Comparison of ENCODE assay signal across 21 cellular contexts in genomic region chr19:3958836-3959765, GRCh38. TPM values are rescaled to one million over a fixed set of nuclear protein-coding genes. Genes with fewer than 3 reads are reported as not detected.
A peak's percentile ranks its signal among the peaks of the same experiment; 100 is the strongest.
DNase-seq lines count a peak whose midpoint lies in the region; ATAC-seq and TF ChIP-seq lines count a peak whose summit lies in the region.
"Had no signal": no experiment of that assay in that cellular context is flagged by ENCODE, and none has a peak within 500 bp of the region (broad histone marks: within the 10 kb centered on the region; RNA-seq: fewer than 3 reads in every experiment).

No MANE protein-coding gene starts in this region.

- TF ChIP-seq CTCF in HEK293 (tag by site-specific recombination; IDR thresholded peaks at IDR 0.05) (no peak), endodermal cell (conservative IDR thresholded peaks at IDR 0.05) (no peak), mucosa of descending colon (IDR thresholded peaks at IDR 0.05) (no peak)

- peaks cover 38% of the 10 kb centered on the region for H3K36me3 Mint-ChIP-seq in endodermal cell (ENCODE audit: low read depth)
- H3K36me3 Mint-ChIP-seq in stimulated activated effector memory CD8-positive, alpha-beta T cell treated with anti-CD3 and anti-CD28 coated beads, Interleukin-12 subunit alpha, Interleukin-12 subunit beta, amount 100 ng/mL, for 72 hours, result peaks cover 70% of the 10 kb centered on the region

- no peak overlapping the region for H3K27ac Mint-ChIP-seq in endodermal cell
- no peak overlapping the region for H3K27ac Mint-ChIP-seq in stimulated activated effector memory CD8-positive, alpha-beta T cell treated with anti-CD3 and anti-CD28 coated beads, Interleukin-12 subunit alpha, Interleukin-12 subunit beta, amount 100 ng/mL, for 72 hours
- H3K27ac Mint-ChIP-seq: CD8-positive, alpha-beta memory T cell had no signal

- H3K36me3 ChIP-seq in HEK293 (ENCODE audit: control insufficient read depth in 2 of 2, insufficient read depth in 1 of 2, low read length in 2 of 2) (peaks cover 13 to 65% of the 10 kb centered on the region in 2 experiments; a peak in 2 of 3 replicates), endodermal cell (ENCODE audit: control insufficient read depth, insufficient read depth, low read length) (peaks cover 56% of the 10 kb centered on the region), mucosa of descending colon (ENCODE audit: low read depth) (peaks cover 28% of the 10 kb centered on the region)

- 97% methylated on average over 57 to 86 of the region's 86 CpGs for WGBS in endodermal cell (ENCODE audit: insufficient coverage in 1 of 2, insufficient read length in 1 of 2), 2 experiments

- H3K4me3 ChIP-seq in HEK293 (ENCODE audit: low read depth, low read length), result no peak overlapping the region
- H3K4me3 ChIP-seq in endodermal cell (ENCODE audit: low read length), result no peak overlapping the region
- H3K4me3 ChIP-seq in mucosa of descending colon, result no peak overlapping the region
- H3K4me3 ChIP-seq: A549, BLaER1, MG63 had no signal

- peak; percentile 50 for DNase-seq in endodermal cell
- DNase-seq in mucosa of descending colon, result no peak
- DNase-seq in stimulated activated effector memory CD8-positive, alpha-beta T cell treated with anti-CD3 and anti-CD28 coated beads, Interleukin-12 subunit alpha, Interleukin-12 subunit beta, amount 100 ng/mL, for 72 hours (ENCODE audit: low spot score in 2 of 2), result no peak
- no peak for DNase-seq in mucosa of gallbladder (ENCODE audit: low spot score)
- DNase-seq in NCI-H2107 (lab: John Stamatoyannopoulos, UW), result no peak
- DNase-seq: CD8-positive, alpha-beta memory T cell; DMS53; H7; Karpas-422; MG63; NCI-H1092; NCI-H146; NCI-H2081 had no signal

- no peak overlapping the region for H3K9ac ChIP-seq in endodermal cell (ENCODE audit: extremely low read depth, low read length, poor library complexity, severe bottlenecking)
- H3K9ac ChIP-seq: BLaER1 had no signal

- POLR2A ChIA-PET in HEK293 (lab: Yijun Ruan, JAX), result interaction anchor here (1.7 kb wide), 1 partner anchor 10 kb away, joined by 5 read pairs; no protein-coding TSS in a partner anchor

- CTCF ChIA-PET in HEK293 (lab: Yijun Ruan, JAX), result no interaction called here

- no peaks in the 10 kb centered on the region for H3K27me3 ChIP-seq in endodermal cell (ENCODE audit: control insufficient read depth, insufficient read depth, low read length, poor library complexity, severe bottlenecking)
- H3K27me3 ChIP-seq: BLaER1, MG63 had no signal

- intact Hi-C loops in mucosa of descending colon (cut with DNase I, micrococcal nuclease), result no loop called here

- H3K4me1 Mint-ChIP-seq in endodermal cell, result no peaks in the 10 kb centered on the region
- H3K4me1 Mint-ChIP-seq in stimulated activated effector memory CD8-positive, alpha-beta T cell treated with anti-CD3 and anti-CD28 coated beads, Interleukin-12 subunit alpha, Interleukin-12 subunit beta, amount 100 ng/mL, for 72 hours, result no peaks in the 10 kb centered on the region
- H3K4me1 Mint-ChIP-seq: CD8-positive, alpha-beta memory T cell had no signal

- ATAC-seq in mucosa of descending colon, result peak; percentile 12
- ATAC-seq in stimulated activated effector memory CD8-positive, alpha-beta T cell treated with anti-CD3 and anti-CD28 coated beads, Interleukin-12 subunit alpha, Interleukin-12 subunit beta, amount 100 ng/mL, for 72 hours, result peak; percentile 31
- no peak for ATAC-seq in GM19324 (IDR thresholded peaks at IDR 0.05; ENCODE audit: low FRiP score, unreplicated experiment)
- no peak for ATAC-seq in GM18511 (IDR thresholded peaks at IDR 0.05; ENCODE audit: unreplicated experiment)
- ATAC-seq: Right ventricle myocardium inferior had no signal

- no peaks in the 10 kb centered on the region for H3K4me1 ChIP-seq in HEK293 (ENCODE audit: control insufficient read depth, insufficient read depth, low read length)
- H3K4me1 ChIP-seq in endodermal cell (ENCODE audit: control insufficient read depth, insufficient read depth, low read length), result no peaks in the 10 kb centered on the region
- no peaks in the 10 kb centered on the region for H3K4me1 ChIP-seq in mucosa of descending colon (ENCODE audit: low read depth)
- H3K4me1 ChIP-seq: A549 had no signal

- H3K27ac ChIP-seq in HEK293 (ENCODE audit: extremely low read depth, low read depth, low read length), result no peak overlapping the region
- H3K27ac ChIP-seq in endodermal cell (ENCODE audit: low read depth, low read length), result no peak overlapping the region
- H3K27ac ChIP-seq: A549, BLaER1 had no signal

- no peaks in the 10 kb centered on the region for H3K9me3 Mint-ChIP-seq in endodermal cell
- H3K9me3 Mint-ChIP-seq in stimulated activated effector memory CD8-positive, alpha-beta T cell treated with anti-CD3 and anti-CD28 coated beads, Interleukin-12 subunit alpha, Interleukin-12 subunit beta, amount 100 ng/mL, for 72 hours, result no peaks in the 10 kb centered on the region
- H3K9me3 Mint-ChIP-seq: CD8-positive, alpha-beta memory T cell had no signal

- H3K27me3 Mint-ChIP-seq in endodermal cell (ENCODE audit: insufficient read depth), result no peaks in the 10 kb centered on the region
- H3K27me3 Mint-ChIP-seq: CD8-positive, alpha-beta memory T cell had no signal

- H3K4me3 Mint-ChIP-seq in endodermal cell, result no peak overlapping the region
- no peak overlapping the region for H3K4me3 Mint-ChIP-seq in stimulated activated effector memory CD8-positive, alpha-beta T cell treated with anti-CD3 and anti-CD28 coated beads, Interleukin-12 subunit alpha, Interleukin-12 subunit beta, amount 100 ng/mL, for 72 hours
- H3K4me3 Mint-ChIP-seq: CD8-positive, alpha-beta memory T cell had no signal

- H3K9me3 ChIP-seq in HEK293 (ENCODE audit: control insufficient read depth, insufficient read depth, low read depth, low read length) (no peaks in the 10 kb centered on the region), endodermal cell (ENCODE audit: control insufficient read depth, low read length) (no peaks in the 10 kb centered on the region), mucosa of descending colon (no peaks in the 10 kb centered on the region)
- H3K9me3 ChIP-seq: A549, BLaER1, MG63 had no signal

TF ChIP-seq in HEK293, 187 proteins besides CTCF, POLR2A, EP300 and RAD21:
- TF ChIP-seq EGR2 (tag by site-specific recombination; IDR thresholded peaks at IDR 0.05; ENCODE audit: low read depth) (0 out of 2 replicates have a peak, but pooled peaks have one; percentile 16), ZNF175 (tag by site-specific recombination; IDR thresholded peaks at IDR 0.05) (no peak), ZFHX2 (tag by site-specific recombination; conservative IDR thresholded peaks at IDR 0.05) (peak; percentile 28; the same call in 1 of the 2 replicates)
TF ChIP-seq in HEK293: peak in this region for 2.

RNA-seq across cellular contexts. Expression of gene DAPK3, which starts 11.8 kb away (rescaled TPM):
- total RNA-seq in endodermal cell, result 100 to 1,000 TPM in 1 of 2 donors, 10 to 100 TPM in 1; 89.9 to 106 TPM
- 64.1 TPM for polyA plus RNA-seq in endodermal cell (2013, experiment 1 of 2)
- polyA plus RNA-seq in endodermal cell (2013, experiment 2 of 2), result 54.5 TPM
- 100 to 1,000 TPM in 1 of 3 donors, 10 to 100 TPM in 2; 51.3 to 121 (median 56.9) TPM for total RNA-seq in mucosa of descending colon
- 113 TPM for total RNA-seq in mucosa of gallbladder

RNA-seq across cellular contexts. Expression of gene EEF2, which starts 26.2 kb away (rescaled TPM):
- 1,000 to 10,000 TPM; 1,913 to 2,886 TPM for total RNA-seq in endodermal cell
- 1,668 TPM for polyA plus RNA-seq in endodermal cell (2013, experiment 1 of 2)
- 1,515 TPM for polyA plus RNA-seq in endodermal cell (2013, experiment 2 of 2)
- total RNA-seq in mucosa of descending colon, result 1,000 to 10,000 TPM; 1,826 to 2,582 (median 2,012) TPM
- total RNA-seq in mucosa of gallbladder, result 2,245 TPM

RNA-seq across cellular contexts. Expression of gene NMRK2, which starts 26.2 kb away (rescaled TPM):
- total RNA-seq in endodermal cell (10 to 100 TPM; 22.1 to 36.4 TPM), mucosa of descending colon (under 1 TPM in 1 of 3 donors, not detected in 2; 0.36 TPM), mucosa of gallbladder (not detected)
- polyA plus RNA-seq in endodermal cell (2013, experiment 1 of 2), result 8.8 TPM
- polyA plus RNA-seq in endodermal cell (2013, experiment 2 of 2), result 6.7 TPM
- total RNA-seq: CD8-positive, alpha-beta memory T cell; HT-29; NCI-H460 had no signal
- polyA plus RNA-seq: A549; CD8-positive, alpha-beta memory T cell had no signal

RNA-seq across cellular contexts. Expression of gene PIAS4, which starts 48.4 kb away (rescaled TPM):
- total RNA-seq in endodermal cell, result 10 to 100 TPM; 57.5 to 58.1 TPM
- polyA plus RNA-seq in endodermal cell (2013, experiment 1 of 2), result 35.5 TPM
- polyA plus RNA-seq in endodermal cell (2013, experiment 2 of 2), result 30.9 TPM
- 10 to 100 TPM; 27.4 to 44.6 (median 29.5) TPM for total RNA-seq in mucosa of descending colon
- total RNA-seq in mucosa of gallbladder, result 31.9 TPM

Comparison
In these comparisons a context has a peak if more than half of its experiments do, and no peak if none do; other contexts are left out.
1. ATAC-seq: peak in mucosa of descending colon (single experiment) and stimulated activated effector memory CD8-positive, alpha-beta T cell treated with anti-CD3 and anti-CD28 coated beads, Interleukin-12 subunit alpha, Interleukin-12 subunit beta, amount 100 ng/mL, for 72 hours (single experiment); none in GM19324 (single experiment) and GM18511 (single experiment).
2. RNA of gene NMRK2, which starts 26.2 kb away (total RNA-seq): 22.1 to 36.4 TPM in endodermal cell; not detected in mucosa of gallbladder (single experiment) and 0.36 TPM in mucosa of descending colon; every median in the first group is over 10 times any median in the second.